ENCODE assay signal across 19 cellular contexts in genomic region chr3:188219147-188219546, GRCh38.
DNase-seq lines count a peak whose midpoint lies in the region; ATAC-seq and TF ChIP-seq lines count a peak whose summit lies in the region.
"Had no signal": no experiment of that assay in that cellular context is flagged by ENCODE, and none has a peak within 500 bp of the region (broad histone marks: within the 10 kb centered on the region; RNA-seq: fewer than 3 reads in every experiment).

No MANE protein-coding gene starts in this region.

- no peak for ATAC-seq in gastroesophageal sphincter
- ATAC-seq in GM18868 (IDR thresholded peaks at IDR 0.05; ENCODE audit: unreplicated experiment): no peak
- ATAC-seq: activated CD8-positive, alpha-beta T cell treated with anti-CD3 and anti-CD28 coated beads for 36 hours; activated naive CD8-positive, alpha-beta T cell treated with anti-CD3 and anti-CD28 coated beads, Interleukin-2, amount 50 U/mL, for 24 hours; naive thymus-derived CD4-positive, alpha-beta T cell; sciatic nerve had no signal

- no peaks in the 10 kb centered on the region for H3K27me3 ChIP-seq in gastroesophageal sphincter
- H3K27me3 ChIP-seq in prostate gland (replicated peaks; ENCODE audit: insufficient read depth): no peaks in the 10 kb centered on the region
- H3K27me3 ChIP-seq in transverse colon: no peaks in the 10 kb centered on the region

- WGBS in gastroesophageal sphincter (ENCODE audit: low coverage in 1 of 2), 2 donors: 40 to 62% methylated on average over 4 to 5 of the region's 5 CpGs
- 86% methylated on average over 5 of the region's 5 CpGs for WGBS in prostate gland
- WGBS in transverse colon (ENCODE audit: low coverage in 1 of 2), 2 donors: 57 to 62% methylated on average over 2 to 5 of the region's 5 CpGs

- intact Hi-C loops in prostate gland (cut with DNase I) (loop anchor here (5.0 kb wide), 1 partner anchor 167 kb away; no protein-coding TSS in a partner anchor), transverse colon (cut with DNase I; ENCODE audit: low total_unique reads) (loop anchor here (10.0 kb wide), 2 partner anchors 164 to 726 kb away; no protein-coding TSS in a partner anchor)

- H3K4me3 ChIP-seq in gastroesophageal sphincter (peak overlapping the region; percentile 17 to 51), prostate gland (no peak overlapping the region), transverse colon (no peak overlapping the region)

- no peak for TF ChIP-seq POLR2A in gastroesophageal sphincter (IDR thresholded peaks at IDR 0.05)
- no peak for TF ChIP-seq POLR2A in prostate gland (IDR thresholded peaks at IDR 0.05)
- no peak for TF ChIP-seq POLR2A in transverse colon (IDR thresholded peaks at IDR 0.05)

- H3K4me1 ChIP-seq in gastroesophageal sphincter (peaks cover 17 to 78% (median 33%) of the 10 kb centered on the region in 3 donors), prostate gland (replicated peaks) (no peaks in the 10 kb centered on the region), transverse colon (peaks cover 40 to 84% (median 83%) of the 10 kb centered on the region in 4 donors)

- in situ Hi-C loops in transverse colon (cut with MboI; ENCODE audit: low pct_ligation_motif_present in 1 of 4, low pct_unique_long_range_greater_than_20kb in 1 of 4, low sequenced_read_pairs in 3 of 4): no loop called here

- H3K9me3 ChIP-seq in gastroesophageal sphincter (no peaks in the 10 kb centered on the region), prostate gland (no peaks in the 10 kb centered on the region), transverse colon (no peaks in the 10 kb centered on the region)

- TF ChIP-seq CTCF in gastroesophageal sphincter (IDR thresholded peaks at IDR 0.05) (no peak), prostate gland (IDR thresholded peaks at IDR 0.05) (no peak), transverse colon (IDR thresholded peaks at IDR 0.05) (no peak)

- TF ChIP-seq EP300 in gastroesophageal sphincter (IDR thresholded peaks at IDR 0.05) (no peak), transverse colon (IDR thresholded peaks at IDR 0.05; ENCODE audit: low read depth) (no peak)

- H3K27ac ChIP-seq in gastroesophageal sphincter (peak overlapping the region; percentile 87 to 100 (median 94)), prostate gland (peak overlapping the region; percentile 4 to 80), transverse colon (peak overlapping the region; percentile 85 to 92 (median 86))
- H3K27ac ChIP-seq: 22Rv1, KMS-11 had no signal

- H3K36me3 ChIP-seq in gastroesophageal sphincter: peaks cover 0 to 8% of the 10 kb centered on the region in 2 donors
- H3K36me3 ChIP-seq in prostate gland: no peaks in the 10 kb centered on the region
- no peaks in the 10 kb centered on the region for H3K36me3 ChIP-seq in transverse colon

- DNase-seq in DMS53 (lab: John Stamatoyannopoulos, UW) (peak; percentile 52), DMS53 treated with DMSO at 0.1 percent for 48 hours (lab: John Stamatoyannopoulos, UW; ENCODE audit: unreplicated experiment) (no peak), prostate gland (ENCODE audit: low spot score) (no peak), transverse colon (no peak), AG20443 (ENCODE audit: low spot score) (no peak), pons (ENCODE audit: low spot score) (no peak)
- DNase-seq: activated CD8-positive, alpha-beta T cell treated with anti-CD3 and anti-CD28 coated beads for 36 hours; activated gamma-delta T cell; activated naive CD8-positive, alpha-beta T cell treated with anti-CD3 and anti-CD28 coated beads, Interleukin-2, amount 50 U/mL, for 24 hours; head of caudate nucleus; naive thymus-derived CD4-positive, alpha-beta T cell; NCI-H1694 treated with DMSO at 0.1 percent for 48 hours; NCI-H526 treated with DMSO at 0.1 percent for 48 hours; substantia nigra had no signal

Comparison
In these comparisons a context has a peak if more than half of its experiments do, and no peak if none do; other contexts are left out.
1. H3K27ac ChIP-seq: peak in every context shown above with its lines; median percentile 94 in gastroesophageal sphincter; 86 in transverse colon; 42 in prostate gland.
2. H3K4me3 ChIP-seq: peak in gastroesophageal sphincter (2 of 2); none in prostate gland (0 of 2) and transverse colon (0 of 4).